8 cellular contexts compared by ENCODE assay signal in genomic region chr5:78649220-78649700, GRCh38. TPM values are rescaled to one million over a fixed set of nuclear protein-coding genes. Genes with fewer than 3 reads are reported as not detected.
DNase-seq lines count a peak whose midpoint lies in the region; TF ChIP-seq lines count a peak whose summit lies in the region.

No MANE protein-coding gene starts in this region.

- TF ChIP-seq CTCF in ascending aorta (IDR thresholded peaks at IDR 0.05) (no peak), kidney epithelial cell (IDR thresholded peaks at IDR 0.05; ENCODE audit: insufficient read depth, low read length, poor library complexity, severe bottlenecking) (no peak)

- H3K36me3 ChIP-seq in ascending aorta (no peaks in the 10 kb centered on the region), kidney epithelial cell (ENCODE audit: control insufficient read depth, insufficient read depth, low read length) (no peaks in the 10 kb centered on the region), thymus (ENCODE audit: control insufficient read depth, insufficient read depth) (no peaks in the 10 kb centered on the region)

- intact Hi-C loops in ascending aorta (cut with DNase I) = loop anchor here (2.0 to 10.0 kb wide), 7 partner anchors 54 to 354 kb away; partner anchors contain the start of genes AP3B1 and ARSB

- no peaks in the 10 kb centered on the region for H3K27me3 ChIP-seq in ascending aorta
- H3K27me3 ChIP-seq in kidney epithelial cell (ENCODE audit: control insufficient read depth, insufficient read depth, low read length) = no peaks in the 10 kb centered on the region
- no peaks in the 10 kb centered on the region for H3K27me3 ChIP-seq in thymus (ENCODE audit: control insufficient read depth, insufficient read depth)

- H3K4me1 ChIP-seq in ascending aorta (peaks cover 4 to 37% of the 10 kb centered on the region in 2 donors), thymus (ENCODE audit: control insufficient read depth, insufficient read depth, low read length) (no peaks in the 10 kb centered on the region)

- H3K27ac ChIP-seq in ascending aorta (peak overlapping the region; percentile 98 to 99), thymus (ENCODE audit: low read depth) (peak overlapping the region; percentile 84)

- DNase-seq in NCI-H2227 (lab: John Stamatoyannopoulos, UW; ENCODE audit: unreplicated experiment) (peak; percentile 21), NCI-H2227 treated with DMSO at 0.1 percent for 48 hours (lab: John Stamatoyannopoulos, UW) (no peak), ascending aorta (ENCODE audit: low spot score in 2 of 2) (no peak), kidney epithelial cell (ENCODE audit: low read depth) (no peak), putamen (ENCODE audit: low spot score) (no peak)
- no peak for DNase-seq in activated effector memory CD4-positive, alpha-beta T cell treated with anti-CD3 and anti-CD28 coated beads, Interleukin-2, amount 50 U/mL, for 16 hours
- no peak for DNase-seq in effector CD8-positive, alpha-beta T cell (lab: John Stamatoyannopoulos, UW)

- H3K9me3 ChIP-seq in ascending aorta (no peaks in the 10 kb centered on the region), thymus (ENCODE audit: control insufficient read depth) (no peaks in the 10 kb centered on the region)

- 31% methylated on average over 23 of the region's 23 CpGs for WGBS in thymus

- peak overlapping the region; percentile 76 to 94 for H3K4me3 ChIP-seq in ascending aorta
- H3K4me3 ChIP-seq in kidney epithelial cell (ENCODE audit: low read depth, low read length) = peak overlapping the region; percentile 87
- peak overlapping the region; percentile 82 for H3K4me3 ChIP-seq in thymus (ENCODE audit: low read length)

RNA-seq across cellular contexts. Expression of gene LHFPL2, which starts 0.7 kb away (rescaled TPM):
- total RNA-seq in ascending aorta (9.7 TPM), kidney epithelial cell (33.1 and 39.0 TPM in 2 replicates)
- polyA plus RNA-seq in thymus = 9.1 TPM
